In the genomic region with DNA sequence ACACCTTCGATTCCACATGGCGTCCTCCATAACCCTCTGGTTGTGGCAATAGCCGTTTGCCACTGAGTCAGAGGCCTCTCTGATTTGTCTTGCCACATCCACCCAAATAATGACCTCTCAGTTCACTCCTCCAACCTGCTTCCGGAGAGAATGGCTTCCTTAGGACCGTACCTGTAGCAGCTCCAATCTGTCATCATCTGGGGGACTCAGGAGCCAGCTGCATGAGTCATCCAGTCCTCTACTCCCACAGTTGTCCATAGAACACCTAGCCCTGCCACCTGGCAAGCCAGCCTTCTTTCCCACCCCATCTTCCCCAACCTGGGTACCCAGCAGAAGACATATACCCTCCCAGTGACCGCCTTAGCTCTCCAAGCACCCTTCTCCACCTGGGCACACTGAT, we compare ENCODE assay signal across 27 cellular contexts.
"Had no signal": no experiment of that assay in that cellular context is flagged by ENCODE, and none has a peak within 500 bp of the region (broad histone marks: within the 10 kb centered on the region; RNA-seq: fewer than 3 reads in every experiment).

No MANE protein-coding gene starts in this region.

- ATAC-seq: activated naive CD4-positive, alpha-beta T cell treated with anti-CD3 and anti-CD28 coated beads, Interleukin-2, amount 50 U/mL, for 72 hours; activated naive CD8-positive, alpha-beta T cell treated with anti-CD3 and anti-CD28 coated beads, Interleukin-2, amount 50 U/mL, for 24 hours; activated T-cell treated with anti-CD3 and anti-CD28 coated beads, Interleukin-2, amount 50 U/mL, for 4 hours; SK-N-SH treated with all-trans-retinoic acid at 6 μM for 48 hours had no signal

- H3K27ac ChIP-seq: ascending aorta, SJSA1 had no signal

- DNase-seq: activated B cell treated with CpG ODN at 0.5 μM for 24 hours; activated CD4-positive, alpha-beta memory T cell treated with anti-CD3 and anti-CD28 coated beads for 36 hours; activated CD4-positive, alpha-beta T cell treated with anti-CD3 and anti-CD28 coated beads for 1 hour; activated CD4-positive, alpha-beta T cell treated with anti-CD3 and anti-CD28 coated beads, Interleukin-2, amount 10 ng/mL, durations not matched to agents 7 days and 5 days; activated CD8-positive, alpha-beta memory T cell treated with anti-CD3 and anti-CD28 coated beads for 24 hours; activated effector memory CD4-positive, alpha-beta T cell treated with anti-CD3 and anti-CD28 coated beads, Interleukin-2, amount 50 U/mL, for 16 hours; activated naive CD4-positive, alpha-beta T cell treated with Interleukin-2 at 50 U/mL for 16 hours; activated naive CD8-positive, alpha-beta T cell treated with anti-CD3 and anti-CD28 coated beads, Interleukin-2, amount 50 U/mL, for 24 hours; activated T-cell treated with anti-CD3 and anti-CD28 coated beads, Interleukin-2, amount 50 U/mL, for 4 hours; amniotic stem cell; MG63; MV-4-11; NCI-H1092 treated with DMSO at 0.1 percent for 48 hours; NCI-H1417 treated with DMSO at 0.1 percent for 48 hours; NCI-H1694 treated with DMSO at 0.1 percent for 48 hours; NCI-H2029 treated with DMSO at 0.1 percent for 48 hours; NCI-H510A treated with DMSO at 0.1 percent for 48 hours; SW 1271; T-helper 2 cell; T1000 had no signal

- FAIRE-seq: RCC 7860, TTC549 had no signal

- H3K4me3 ChIP-seq: ascending aorta, body of pancreas, MG63, SJSA1 had no signal

- H3K36me3 ChIP-seq: ascending aorta, MG63 had no signal

- H3K27me3 ChIP-seq: ascending aorta, body of pancreas, MG63, SJSA1 had no signal

- H3K9me3 ChIP-seq: ascending aorta, body of pancreas, MG63, SJSA1 had no signal
